Comparison of ENCODE assay signal across 14 cellular contexts in genomic region chr15:40512440-40512839, GRCh38. TPM values are rescaled to one million over a fixed set of nuclear protein-coding genes. Genes with fewer than 3 reads are reported as not detected.
DNase-seq lines count a peak whose midpoint lies in the region; ATAC-seq and TF ChIP-seq lines count a peak whose summit lies in the region.
"Had no signal": no experiment of that assay in that cellular context is flagged by ENCODE, and none has a peak within 500 bp of the region (broad histone marks: within the 10 kb centered on the region; RNA-seq: fewer than 3 reads in every experiment).

No MANE protein-coding gene starts in this region.

- H3K36me3 ChIP-seq in Panc1 (ENCODE audit: control insufficient read depth, insufficient read depth, low read length) (no peaks in the 10 kb centered on the region), parathyroid adenoma (ENCODE audit: control insufficient read depth, insufficient read depth, low read length) (no peaks in the 10 kb centered on the region)
- H3K36me3 ChIP-seq: esophagus squamous epithelium, transverse colon had no signal

- H3K9me3 Mint-ChIP-seq in activated CD4-positive, alpha-beta T cell treated with anti-CD3 and anti-CD28 coated beads, Interleukin-2, amount 10 ng/mL, durations not matched to agents 24 days and 14 days: no peaks in the 10 kb centered on the region
- no peaks in the 10 kb centered on the region for H3K9me3 Mint-ChIP-seq in effector memory CD8-positive, alpha-beta T cell

- CTCF ChIA-PET in Panc1 (lab: Charles Lee): interaction anchor here (0.6 kb wide), 1 partner anchor 11 kb away, joined by 11 read pairs; no protein-coding TSS in a partner anchor

- intact Hi-C loops in activated CD4-positive, alpha-beta T cell treated with anti-CD3 and anti-CD28 coated beads, Interleukin-2, amount 10 ng/mL, durations not matched to agents 24 days and 14 days (cut with micrococcal nuclease): no loop called here
- intact Hi-C loops in Panc1 (cut with micrococcal nuclease; ENCODE audit: unreplicated experiment): no loop called here

- H3K4me1 Mint-ChIP-seq in activated CD4-positive, alpha-beta T cell treated with anti-CD3 and anti-CD28 coated beads, Interleukin-2, amount 10 ng/mL, durations not matched to agents 24 days and 14 days: peaks cover 13% of the 10 kb centered on the region
- H3K4me1 Mint-ChIP-seq in effector memory CD8-positive, alpha-beta T cell (ENCODE audit: low read depth in 2 of 2): peaks cover 10 to 12% of the 10 kb centered on the region in 2 donors

- ATAC-seq in Panc1 (no peak), GM18858 (IDR thresholded peaks at IDR 0.05; ENCODE audit: unreplicated experiment) (no peak)
- ATAC-seq in effector memory CD8-positive, alpha-beta T cell (replicated peaks): no peak

- TF ChIP-seq CTCF in Panc1 (IDR thresholded peaks at IDR 0.05): no peak
- no peak for TF ChIP-seq CTCF in parathyroid adenoma (IDR thresholded peaks at IDR 0.05)

- peak overlapping the region; percentile 77 for H3K4me3 Mint-ChIP-seq in activated CD4-positive, alpha-beta T cell treated with anti-CD3 and anti-CD28 coated beads, Interleukin-2, amount 10 ng/mL, durations not matched to agents 24 days and 14 days
- peak overlapping the region; percentile 66 to 72 for H3K4me3 Mint-ChIP-seq in effector memory CD8-positive, alpha-beta T cell

- H3K27ac ChIP-seq in Panc1 (ENCODE audit: low read length) (peak overlapping the region; percentile 71; the same call in 1 of the 2 replicates), parathyroid adenoma (no peak overlapping the region)
- H3K27ac ChIP-seq: HL-60 had no signal

- H3K4me1 ChIP-seq in Panc1 (ENCODE audit: control insufficient read depth, insufficient read depth, low read length): peaks cover 10% of the 10 kb centered on the region; the same call in 1 of the 2 replicates
- peaks cover 12% of the 10 kb centered on the region for H3K4me1 ChIP-seq in parathyroid adenoma

- no TSS peak for BruUV-seq in Panc1 (replicated peaks; lab: Mats Ljungman, UMichigan)

- H3K79me2 ChIP-seq in parathyroid adenoma: no peaks in the 10 kb centered on the region

- peak overlapping the region in 1 of 2 experiments; percentile 61; a peak in 3 of 4 replicates for H3K4me3 ChIP-seq in Panc1 (ENCODE audit: low read depth in 2 of 2, low read length in 2 of 2)
- no peak overlapping the region for H3K4me3 ChIP-seq in parathyroid adenoma (ENCODE audit: low read depth, low read length)

- no peak overlapping the region for H3K27ac Mint-ChIP-seq in activated CD4-positive, alpha-beta T cell treated with anti-CD3 and anti-CD28 coated beads, Interleukin-2, amount 10 ng/mL, durations not matched to agents 24 days and 14 days
- H3K27ac Mint-ChIP-seq in effector memory CD8-positive, alpha-beta T cell: no peak overlapping the region

- H3K27me3 ChIP-seq in Panc1 (ENCODE audit: control insufficient read depth, insufficient read depth, low read length) (no peaks in the 10 kb centered on the region), parathyroid adenoma (ENCODE audit: control insufficient read depth, insufficient read depth, low read length) (no peaks in the 10 kb centered on the region)

- H3K9ac ChIP-seq in parathyroid adenoma: no peak overlapping the region

- in situ Hi-C loops in Panc1 (cut with HindIII; ENCODE audit: low pct_unique_long_range_greater_than_20kb, low sequenced_read_pairs): no loop called here

- H3K4me2 ChIP-seq in parathyroid adenoma (ENCODE audit: low read length): no peak overlapping the region

- DNase-seq in activated CD4-positive, alpha-beta T cell treated with anti-CD3 and anti-CD28 coated beads, Interleukin-2, amount 10 ng/mL, durations not matched to agents 24 days and 14 days: no peak
- no peak for DNase-seq in activated CD4-positive, alpha-beta T cell treated with anti-CD3 and anti-CD28 coated beads, Interleukin-2, amount 50 U/mL, for 1 hour
- no peak for DNase-seq in Panc1 (ENCODE audit: low read depth, low spot score)
- no peak for DNase-seq in effector memory CD8-positive, alpha-beta T cell
- no peak for DNase-seq in NCI-H1436 treated with DMSO at 0.1 percent for 48 hours (lab: John Stamatoyannopoulos, UW)
- DNase-seq in stimulated activated naive CD4-positive, alpha-beta T cell treated with Interleukin-2 at 50 U/mL for 16 hours (lab: John Stamatoyannopoulos, UW): no peak
- DNase-seq: cerebellar nuclear complex, DND-41, esophagus squamous epithelium, NCI-H446 treated with DMSO at 0.1 percent for 48 hours, transverse colon had no signal

- H3K9me3 ChIP-seq in Panc1 (ENCODE audit: control insufficient read depth, insufficient read depth, low read depth, low read length) (no peaks in the 10 kb centered on the region), parathyroid adenoma (ENCODE audit: control insufficient read depth, low read length) (no peaks in the 10 kb centered on the region)
- H3K9me3 ChIP-seq: esophagus squamous epithelium, transverse colon had no signal

- POLR2A ChIA-PET in Panc1 (lab: Charles Lee): no interaction called here

- peak overlapping the region; percentile 84 for H2AFZ ChIP-seq in parathyroid adenoma

- peaks cover 66% of the 10 kb centered on the region for H3K27me3 Mint-ChIP-seq in activated CD4-positive, alpha-beta T cell treated with anti-CD3 and anti-CD28 coated beads, Interleukin-2, amount 10 ng/mL, durations not matched to agents 24 days and 14 days
- H3K27me3 Mint-ChIP-seq in effector memory CD8-positive, alpha-beta T cell: peaks cover 47 to 57% of the 10 kb centered on the region in 2 donors

- H3K36me3 Mint-ChIP-seq in activated CD4-positive, alpha-beta T cell treated with anti-CD3 and anti-CD28 coated beads, Interleukin-2, amount 10 ng/mL, durations not matched to agents 24 days and 14 days (ENCODE audit: low read depth): no peaks in the 10 kb centered on the region
- H3K36me3 Mint-ChIP-seq in effector memory CD8-positive, alpha-beta T cell (ENCODE audit: insufficient read depth): no peaks in the 10 kb centered on the region

RNA-seq across cellular contexts. Expression of gene CHST14, which starts 41.7 kb away (rescaled TPM):
- total RNA-seq in activated CD4-positive, alpha-beta T cell treated with anti-CD3 and anti-CD28 coated beads, Interleukin-2, amount 10 ng/mL, durations not matched to agents 24 days and 14 days: 9.0 and 9.7 TPM in 2 replicates
- 42.4 TPM for total RNA-seq in Panc1 (2021; ENCODE audit: unreplicated experiment)
- 48.2 TPM for polyA plus RNA-seq in Panc1 (2012; ENCODE audit: insufficient read length)

RNA-seq across cellular contexts. Expression of gene CCDC32, which starts 52.4 kb away (rescaled TPM):
- total RNA-seq in activated CD4-positive, alpha-beta T cell treated with anti-CD3 and anti-CD28 coated beads, Interleukin-2, amount 10 ng/mL, durations not matched to agents 24 days and 14 days: 29.9 and 33.5 TPM in 2 replicates
- 29.8 TPM for total RNA-seq in Panc1 (2021; ENCODE audit: unreplicated experiment)
- 17.5 TPM for polyA plus RNA-seq in Panc1 (2012; ENCODE audit: insufficient read length)

RNA-seq across cellular contexts. Expression of gene RPUSD2, which starts 56.7 kb away (rescaled TPM):
- total RNA-seq in activated CD4-positive, alpha-beta T cell treated with anti-CD3 and anti-CD28 coated beads, Interleukin-2, amount 10 ng/mL, durations not matched to agents 24 days and 14 days: 19.3 and 20.5 TPM in 2 replicates
- total RNA-seq in Panc1 (2021; ENCODE audit: unreplicated experiment): 17.5 TPM
- polyA plus RNA-seq in Panc1 (2012; ENCODE audit: insufficient read length): 15.3 TPM
